In genomic region chr18:78793313-78793712, GRCh38 we compare ENCODE assay signal across 18 cellular contexts.
DNase-seq lines count a peak whose midpoint lies in the region; ATAC-seq, FAIRE-seq and TF ChIP-seq lines count a peak whose summit lies in the region.
"Had no signal": no experiment of that assay in that cellular context is flagged by ENCODE, and none has a peak within 500 bp of the region (broad histone marks: within the 10 kb centered on the region; RNA-seq: fewer than 3 reads in every experiment).

No MANE protein-coding gene starts in this region.

- H4K20me1 ChIP-seq in H1 (replicated peaks in 1 of 2; ENCODE audit: control insufficient read depth in 1 of 2, insufficient read depth in 2 of 2, low read length in 2 of 2) (no peaks in the 10 kb centered on the region), PC-3 (ENCODE audit: low read length) (no peaks in the 10 kb centered on the region)
- H4K20me1 ChIP-seq: BLaER1 had no signal

- CTCF ChIA-PET in H1 (lab: Charles Lee; ENCODE audit: partially characterized antibody): interaction anchor here (1.1 kb wide), 1 partner anchor 9 kb away, joined by 3 read pairs; no protein-coding TSS in a partner anchor
- CTCF ChIA-PET in CD8-positive, alpha-beta T cell (lab: Charles Lee): no interaction called here
- CTCF ChIA-PET in PC-3 (lab: Charles Lee): no interaction called here

- no peaks in the 10 kb centered on the region for H3K9me2 ChIP-seq in PC-3 (replicated peaks; ENCODE audit: low read length)

- no peak overlapping the region for H3K4me3 Mint-ChIP-seq in CD8-positive, alpha-beta T cell
- H3K4me3 Mint-ChIP-seq: CD14-positive monocyte; CD4-positive, alpha-beta memory T cell had no signal

- no peaks in the 10 kb centered on the region for H3K4me1 Mint-ChIP-seq in CD8-positive, alpha-beta T cell (ENCODE audit: low read depth)
- H3K4me1 Mint-ChIP-seq: CD14-positive monocyte; CD4-positive, alpha-beta memory T cell had no signal

- TF ChIP-seq POLR2A in H1 (IDR thresholded peaks at IDR 0.05; ENCODE audit: control extremely low read depth in 1 of 2, low read depth in 2 of 2, low read length in 2 of 2): no peak
- TF ChIP-seq POLR2A in sigmoid colon (IDR thresholded peaks at IDR 0.05): no peak

- no peaks in the 10 kb centered on the region for H3F3A ChIP-seq in PC-3 (ENCODE audit: low read length, unreplicated experiment)

- FAIRE-seq in H1 (lab: Jason Lieb, UNC): peak; percentile 55
- FAIRE-seq: HTR-8/SVneo had no signal

- no peaks in the 10 kb centered on the region for H3K27me3 Mint-ChIP-seq in CD8-positive, alpha-beta T cell (ENCODE audit: low read depth)
- H3K27me3 Mint-ChIP-seq: CD4-positive, alpha-beta memory T cell had no signal

- no peaks in the 10 kb centered on the region for H3K9me3 Mint-ChIP-seq in CD8-positive, alpha-beta T cell

- H2BK15ac ChIP-seq in H1 (ENCODE audit: low read length): no peak overlapping the region

- H2AFZ ChIP-seq in H1 (ENCODE audit: low read length) (no peak overlapping the region), PC-3 (ENCODE audit: low read length) (no peak overlapping the region)

- no TSS peak for BruUV-seq in PC-3 (replicated peaks; lab: Mats Ljungman, UMichigan)

- H3K79me2 ChIP-seq in H1 (ENCODE audit: control insufficient read depth in 1 of 2, insufficient read depth in 2 of 2, low read length in 2 of 2) (no peaks in the 10 kb centered on the region), PC-3 (ENCODE audit: low read length) (no peaks in the 10 kb centered on the region)

- no peak overlapping the region for H3K27ac ChIP-seq in H1 (ENCODE audit: low read depth, low read length)
- no peak overlapping the region for H3K27ac ChIP-seq in sigmoid colon
- no peak overlapping the region for H3K27ac ChIP-seq in CD8-positive, alpha-beta T cell (ENCODE audit: low read depth, low read length)
- H3K27ac ChIP-seq in PC-3 (ENCODE audit: low read length): no peak overlapping the region
- H3K27ac ChIP-seq: BLaER1 had no signal

- peak; percentile 22 for DNase-seq in activated effector memory CD4-positive, alpha-beta T cell treated with anti-CD3 and anti-CD28 coated beads, Interleukin-2, amount 50 U/mL, for 16 hours
- DNase-seq in activated effector memory CD4-positive, alpha-beta T cell treated with Interleukin-2 at 50 U/mL for 16 hours: no peak
- no peak for DNase-seq in H1 (ENCODE audit: low read depth in 1 of 2, low spot score in 2 of 2)
- peak; percentile 61 for DNase-seq in left kidney (ENCODE audit: low read depth, low spot score)
- peak; percentile 36 for DNase-seq in sigmoid colon
- no peak for DNase-seq in CD8-positive, alpha-beta T cell
- no peak for DNase-seq in globus pallidus (ENCODE audit: low spot score)
- DNase-seq in PC-3: no peak
- DNase-seq: 8988T; Calu3; CD4-positive, alpha-beta memory T cell; DMS79 treated with DMSO at 0.1 percent for 48 hours; GF-D8; IMR-90 had no signal

- H3K9me3 ChIP-seq in H1 (ENCODE audit: insufficient read depth in 2 of 2, low read depth in 1 of 2, low read length in 1 of 2): no peaks in the 10 kb centered on the region
- H3K9me3 ChIP-seq in sigmoid colon: no peaks in the 10 kb centered on the region
- no peaks in the 10 kb centered on the region for H3K9me3 ChIP-seq in CD8-positive, alpha-beta T cell (ENCODE audit: low read length)
- no peaks in the 10 kb centered on the region for H3K9me3 ChIP-seq in PC-3 (ENCODE audit: low read length)
- H3K9me3 ChIP-seq: BLaER1, HAP-1 had no signal

- no peak overlapping the region for H3K14ac ChIP-seq in H1 (ENCODE audit: insufficient read length)

- POLR2A ChIA-PET in H1 (lab: Charles Lee; ENCODE audit: partially characterized antibody): no interaction called here
- POLR2A ChIA-PET in CD8-positive, alpha-beta T cell (lab: Charles Lee): no interaction called here
- POLR2A ChIA-PET in PC-3 (lab: Charles Lee; ENCODE audit: unreplicated experiment): no interaction called here

- no peak overlapping the region for H2BK12ac ChIP-seq in H1 (ENCODE audit: low read depth, low read length)

- H3K4ac ChIP-seq in H1 (replicated peaks; ENCODE audit: insufficient read length, low read depth, low read length): no peak overlapping the region

- no peak overlapping the region for H4K91ac ChIP-seq in H1 (replicated peaks; ENCODE audit: insufficient read length, low read length)

- no peak for TF ChIP-seq RAD21 in H1 (IDR thresholded peaks at IDR 0.05 in 1 of 2, conservative IDR thresholded peaks at IDR 0.05 in 1 of 2; ENCODE audit: low read depth in 2 of 2, low read length in 2 of 2)

- H3K4me2 ChIP-seq in H1 (ENCODE audit: insufficient read depth in 1 of 2, low read depth in 2 of 2, low read length in 2 of 2) (no peak overlapping the region), PC-3 (ENCODE audit: low read length) (no peak overlapping the region)
- H3K4me2 ChIP-seq: BLaER1 had no signal

- TF ChIP-seq EP300 in H1 (IDR thresholded peaks at IDR 0.05; ENCODE audit: borderline replicate concordance in 1 of 2, low read depth in 2 of 2, low read length in 2 of 2): no peak
- no peak for TF ChIP-seq EP300 in sigmoid colon (IDR thresholded peaks at IDR 0.05)

- no peak overlapping the region for H2BK5ac ChIP-seq in H1 (ENCODE audit: low read depth, low read length)

- H3K18ac ChIP-seq in H1 (ENCODE audit: extremely low read depth, low read length): no peak overlapping the region

- H2AK5ac ChIP-seq in H1 (ENCODE audit: low read depth, low read length): no peak overlapping the region

- TF ChIP-seq CTCF in H1 (IDR thresholded peaks at IDR 0.05; ENCODE audit: control extremely low read depth in 1 of 3, insufficient read depth in 1 of 3, low read depth in 1 of 3, low read length in 3 of 3): no peak
- no peak for TF ChIP-seq CTCF in sigmoid colon (IDR thresholded peaks at IDR 0.05)
- TF ChIP-seq CTCF in CD8-positive, alpha-beta T cell (IDR thresholded peaks at IDR 0.05): no peak
- TF ChIP-seq CTCF in PC-3 (conservative IDR thresholded peaks at IDR 0.05; ENCODE audit: low read depth, low read length): no peak

- H2BK120ac ChIP-seq in H1 (replicated peaks; ENCODE audit: low read depth, low read length): no peak overlapping the region

- no peak overlapping the region for H3K4me3 ChIP-seq in H1 (ENCODE audit: extremely low read depth in 1 of 4, insufficient read depth in 2 of 4, low read depth in 3 of 4, low read length in 4 of 4)
- no peak overlapping the region for H3K4me3 ChIP-seq in sigmoid colon
- H3K4me3 ChIP-seq in CD8-positive, alpha-beta T cell (ENCODE audit: low read depth, low read length): no peak overlapping the region
- H3K4me3 ChIP-seq in PC-3 (ENCODE audit: low read length): no peak overlapping the region
- H3K4me3 ChIP-seq: BLaER1, HAP-1 had no signal

- no peaks in the 10 kb centered on the region for H3K36me3 ChIP-seq in H1 (ENCODE audit: control insufficient read depth in 2 of 4, insufficient read depth in 4 of 4, low read length in 3 of 4)
- no peaks in the 10 kb centered on the region for H3K36me3 ChIP-seq in sigmoid colon
- H3K36me3 ChIP-seq in CD8-positive, alpha-beta T cell (ENCODE audit: insufficient read depth, low read length): no peaks in the 10 kb centered on the region
- no peaks in the 10 kb centered on the region for H3K36me3 ChIP-seq in PC-3 (ENCODE audit: low read depth, low read length)
- H3K36me3 ChIP-seq: BLaER1, HAP-1 had no signal

- no peak overlapping the region for H3K56ac ChIP-seq in H1 (replicated peaks; ENCODE audit: insufficient read length, low read depth, low read length)

- no peak overlapping the region for H2BK20ac ChIP-seq in H1 (ENCODE audit: low read length)

- H3K4me1 ChIP-seq in H1 (replicated peaks in 1 of 4; ENCODE audit: control insufficient read depth in 3 of 4, insufficient read depth in 4 of 4, low read length in 3 of 4) (no peaks in the 10 kb centered on the region), sigmoid colon (no peaks in the 10 kb centered on the region), PC-3 (ENCODE audit: insufficient read depth, low read length) (no peaks in the 10 kb centered on the region)
- no peaks in the 10 kb centered on the region for H3K4me1 ChIP-seq in CD8-positive, alpha-beta T cell (ENCODE audit: insufficient read depth, low read length)
- H3K4me1 ChIP-seq: BLaER1, HAP-1 had no signal

- H4K5ac ChIP-seq in H1 (ENCODE audit: insufficient read length, low read depth, low read length): no peak overlapping the region

- no peaks in the 10 kb centered on the region for H3K36me3 Mint-ChIP-seq in CD8-positive, alpha-beta T cell
- H3K36me3 Mint-ChIP-seq: CD14-positive monocyte; CD4-positive, alpha-beta memory T cell had no signal

- H3K9ac ChIP-seq in H1 (replicated peaks in 1 of 4; ENCODE audit: extremely low read depth in 1 of 4, low read depth in 3 of 4, low read length in 3 of 4): no peak overlapping the region
- no peak overlapping the region for H3K9ac ChIP-seq in PC-3 (ENCODE audit: low read length)
- H3K9ac ChIP-seq: BLaER1 had no signal

- intact Hi-C loops in sigmoid colon (cut with DNase I): no loop called here
- intact Hi-C loops in CD8-positive, alpha-beta T cell (cut with DNase I, micrococcal nuclease): no loop called here
- intact Hi-C loops in PC-3 (cut with micrococcal nuclease): no loop called here

- H3K79me1 ChIP-seq in H1 (ENCODE audit: low read depth, low read length): no peaks in the 10 kb centered on the region

- 91% methylated on average over 11 of the region's 11 CpGs; no CpG with 5 or more reads in 1 of the 2 experiments for WGBS in H1 (ENCODE audit: extremely low coverage in 1 of 2, insufficient coverage in 1 of 2, insufficient read length in 1 of 2, insufficient replicate concordance in 2 of 2, low coverage in 1 of 2, low lambda C conversion rate in 2 of 2, missing lambda C conversion rate in 1 of 2), 2 experiments
- 72 to 83% methylated on average over 11 of the region's 11 CpGs for WGBS in sigmoid colon, 2 donors

- H3K23me2 ChIP-seq in H1 (ENCODE audit: low read depth, low read length): no peaks in the 10 kb centered on the region

- H4K8ac ChIP-seq in H1 (ENCODE audit: extremely low read depth, insufficient read depth, low read length): no peak overlapping the region

- H3K27me3 ChIP-seq in H1 (replicated peaks in 1 of 4; ENCODE audit: control insufficient read depth in 3 of 4, extremely low read depth in 1 of 4, insufficient read depth in 3 of 4, low read length in 3 of 4): no peaks in the 10 kb centered on the region; a peak in 1 of 7 replicates
- peaks cover 0 to 7% (median 0%) of the 10 kb centered on the region in 3 donors for H3K27me3 ChIP-seq in sigmoid colon
- H3K27me3 ChIP-seq in CD8-positive, alpha-beta T cell (ENCODE audit: insufficient read depth, low read length): no peaks in the 10 kb centered on the region
- peaks cover 33% of the 10 kb centered on the region for H3K27me3 ChIP-seq in PC-3 (ENCODE audit: low read length)
- H3K27me3 ChIP-seq: BLaER1 had no signal

- ATAC-seq in CD8-positive, alpha-beta T cell: no peak
- ATAC-seq in PC-3: no peak

- no peak overlapping the region for H3K23ac ChIP-seq in H1 (ENCODE audit: insufficient read length)

- H3K27ac Mint-ChIP-seq in CD8-positive, alpha-beta T cell: no peak overlapping the region
- H3K27ac Mint-ChIP-seq: CD14-positive monocyte; CD4-positive, alpha-beta memory T cell had no signal

TF ChIP-seq in H1, 55 proteins besides CTCF, POLR2A, EP300 and RAD21 (continues in another document):
- TF ChIP-seq, protein P1, sequence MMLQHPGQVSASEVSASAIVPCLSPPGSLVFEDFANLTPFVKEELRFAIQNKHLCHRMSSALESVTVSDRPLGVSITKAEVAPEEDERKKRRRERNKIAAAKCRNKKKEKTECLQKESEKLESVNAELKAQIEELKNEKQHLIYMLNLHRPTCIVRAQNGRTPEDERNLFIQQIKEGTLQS (IDR thresholded peaks at IDR 0.05; ENCODE audit: insufficient read depth, low read depth, low read length): no peak
- no peak for TF ChIP-seq TCF12 (IDR thresholded peaks at IDR 0.05; ENCODE audit: low read depth, low read length)

Comparison
In these comparisons a context has a peak if more than half of its experiments do, and no peak if none do; other contexts are left out.
1. DNase-seq: peak in activated effector memory CD4-positive, alpha-beta T cell treated with anti-CD3 and anti-CD28 coated beads, Interleukin-2, amount 50 U/mL, for 16 hours (single experiment), left kidney (single experiment) and sigmoid colon (single experiment); none in activated effector memory CD4-positive, alpha-beta T cell treated with Interleukin-2 at 50 U/mL for 16 hours (single experiment), H1 (0 of 2), CD8-positive, alpha-beta T cell (0 of 7), globus pallidus (single experiment) and PC-3 (single experiment).